29 cellular contexts compared by ENCODE assay signal in the genomic region with DNA sequence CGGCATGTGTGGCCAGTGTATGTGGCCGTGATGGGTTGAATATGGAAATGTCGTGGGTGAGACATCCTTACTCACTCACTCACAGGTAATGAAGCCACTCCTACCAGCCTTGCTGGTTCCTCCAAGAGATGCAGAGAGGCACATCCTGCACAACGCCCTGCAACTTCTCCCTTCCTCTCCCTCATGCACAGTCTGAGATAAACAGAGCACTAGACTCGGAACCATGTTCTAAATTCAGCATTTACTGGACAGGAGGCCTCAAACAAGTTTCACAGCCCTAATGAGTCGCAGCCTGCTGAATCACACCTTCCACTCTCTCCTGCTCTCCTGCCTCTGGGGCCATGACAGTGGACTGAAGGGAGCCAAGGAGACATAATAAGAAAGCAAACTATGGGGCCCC.
A peak's percentile ranks its signal among the peaks of the same experiment; 100 is the strongest.
DNase-seq lines count a peak whose midpoint lies in the region; ATAC-seq and TF ChIP-seq lines count a peak whose summit lies in the region.
"Had no signal": no experiment of that assay in that cellular context is flagged by ENCODE, and none has a peak within 500 bp of the region (broad histone marks: within the 10 kb centered on the region; RNA-seq: fewer than 3 reads in every experiment).

No MANE protein-coding gene starts in this region.

- intact Hi-C loops in activated CD4-positive, alpha-beta memory T cell treated with anti-CD3 and anti-CD28 coated beads for 36 hours (cut with micrococcal nuclease), result no loop called here
- intact Hi-C loops in heart left ventricle (cut with DNase I), result no loop called here

- 81 to 84% (median 82%) methylated on average over 6 of the region's 6 CpGs for WGBS in heart left ventricle, 4 donors

- TF ChIP-seq CTCF in RWPE2 (IDR thresholded peaks at IDR 0.05; ENCODE audit: poor library complexity, severe bottlenecking), result no peak
- TF ChIP-seq CTCF in heart left ventricle (IDR thresholded peaks at IDR 0.05), result no peak

- peak; percentile 18 for DNase-seq in activated CD4-positive, alpha-beta memory T cell treated with anti-CD3 and anti-CD28 coated beads for 36 hours
- DNase-seq in activated CD4-positive, alpha-beta memory T cell treated with anti-CD3 and anti-CD28 coated beads, Interleukin-2, amount 10 ng/mL, durations not matched to agents 7 days and 5 days, result no peak
- DNase-seq in RWPE2 (ENCODE audit: low spot score) (no peak), renal cortical epithelial cell (ENCODE audit: low read depth) (peak; percentile 19), heart left ventricle (no peak)
- DNase-seq: activated CD8-positive, alpha-beta memory T cell treated with anti-CD3 and anti-CD28 coated beads, Interleukin-2, amount 50 U/mL, for 4 hours; activated naive CD4-positive, alpha-beta T cell treated with Interleukin-2 at 50 U/mL for 16 hours; aorta; BE2C; caudate nucleus; dermis blood vessel endothelial cell; DMS53; GDM1; H7; kidney; NCI-H524; nephron progenitor cell; pancreas; PC-9; stimulated activated CD4-positive, alpha-beta T cell treated with anti-CD3 and anti-CD28 coated beads, Interleukin-4, amount 100 ng/mL, for 24 hours; T-cell had no signal

- H3K4me3 Mint-ChIP-seq in activated CD4-positive, alpha-beta memory T cell treated with anti-CD3 and anti-CD28 coated beads for 36 hours, result no peak overlapping the region
- no peak overlapping the region for H3K4me3 Mint-ChIP-seq in activated CD4-positive, alpha-beta memory T cell treated with anti-CD3 and anti-CD28 coated beads, Interleukin-2, amount 10 ng/mL, durations not matched to agents 7 days and 5 days
- H3K4me3 Mint-ChIP-seq: nephron progenitor cell, T-cell, type B pancreatic cell had no signal

- H3K36me3 ChIP-seq in RWPE2 (ENCODE audit: low read depth) (no peaks in the 10 kb centered on the region), heart left ventricle (no peaks in the 10 kb centered on the region)
- H3K36me3 ChIP-seq: BE2C, pancreas, right atrium auricular region had no signal

- CTCF ChIA-PET in activated CD4-positive, alpha-beta memory T cell treated with anti-CD3 and anti-CD28 coated beads for 36 hours (lab: Charles Lee), result interaction anchor here (2.5 kb wide), 1 partner anchor 10 kb away, joined by 8 read pairs; no protein-coding TSS in a partner anchor
- CTCF ChIA-PET in activated CD4-positive, alpha-beta memory T cell treated with anti-CD3 and anti-CD28 coated beads, Interleukin-2, amount 10 ng/mL, durations not matched to agents 7 days and 5 days (lab: Charles Lee), result interaction anchor here (0.6 kb wide), 1 partner anchor 508 kb away, joined by 3 read pairs; no protein-coding TSS in a partner anchor

- POLR2A ChIA-PET in activated CD4-positive, alpha-beta memory T cell treated with anti-CD3 and anti-CD28 coated beads for 36 hours (lab: Charles Lee), result no interaction called here
- POLR2A ChIA-PET in activated CD4-positive, alpha-beta memory T cell treated with anti-CD3 and anti-CD28 coated beads, Interleukin-2, amount 10 ng/mL, durations not matched to agents 7 days and 5 days (lab: Charles Lee), result no interaction called here

- ATAC-seq in GM18520 (IDR thresholded peaks at IDR 0.05; ENCODE audit: unreplicated experiment) (peak; percentile 88), RWPE2 (ENCODE audit: low read depth) (peak; percentile 76), GM19023 (IDR thresholded peaks at IDR 0.05; ENCODE audit: unreplicated experiment) (no peak), HG02938 (IDR thresholded peaks at IDR 0.05; ENCODE audit: unreplicated experiment) (no peak), heart left ventricle (no peak)
- ATAC-seq: HepG2, pancreas, T-cell had no signal

- H3K27me3 ChIP-seq in RWPE2 (ENCODE audit: insufficient read depth, poor library complexity, severe bottlenecking) (no peaks in the 10 kb centered on the region), heart left ventricle (no peaks in the 10 kb centered on the region)
- H3K27me3 ChIP-seq: pancreas, right atrium auricular region had no signal

- H3K27ac ChIP-seq in RWPE2 (ENCODE audit: poor library complexity, severe bottlenecking) (no peak overlapping the region), heart left ventricle (no peak overlapping the region)
- H3K27ac ChIP-seq: HL-60, pancreas, PC-9, right atrium auricular region had no signal

- peaks cover 4% of the 10 kb centered on the region for H3K27me3 Mint-ChIP-seq in activated CD4-positive, alpha-beta memory T cell treated with anti-CD3 and anti-CD28 coated beads for 36 hours
- H3K27me3 Mint-ChIP-seq in activated CD4-positive, alpha-beta memory T cell treated with anti-CD3 and anti-CD28 coated beads, Interleukin-2, amount 10 ng/mL, durations not matched to agents 7 days and 5 days, result peaks cover 4% of the 10 kb centered on the region
- H3K27me3 Mint-ChIP-seq: type B pancreatic cell had no signal

- peaks cover 12% of the 10 kb centered on the region for H3K9me3 Mint-ChIP-seq in activated CD4-positive, alpha-beta memory T cell treated with anti-CD3 and anti-CD28 coated beads for 36 hours
- no peaks in the 10 kb centered on the region for H3K9me3 Mint-ChIP-seq in activated CD4-positive, alpha-beta memory T cell treated with anti-CD3 and anti-CD28 coated beads, Interleukin-2, amount 10 ng/mL, durations not matched to agents 7 days and 5 days
- H3K9me3 Mint-ChIP-seq: type B pancreatic cell had no signal

- no peak overlapping the region for H3K4me3 ChIP-seq in RWPE2 (ENCODE audit: severe bottlenecking)
- no peak overlapping the region for H3K4me3 ChIP-seq in heart left ventricle
- H3K4me3 ChIP-seq: lung, pancreas, PC-9, right atrium auricular region had no signal

- H3K4me1 Mint-ChIP-seq in activated CD4-positive, alpha-beta memory T cell treated with anti-CD3 and anti-CD28 coated beads for 36 hours (ENCODE audit: low read depth), result no peaks in the 10 kb centered on the region
- H3K4me1 Mint-ChIP-seq in activated CD4-positive, alpha-beta memory T cell treated with anti-CD3 and anti-CD28 coated beads, Interleukin-2, amount 10 ng/mL, durations not matched to agents 7 days and 5 days, result no peaks in the 10 kb centered on the region
- H3K4me1 Mint-ChIP-seq: nephron progenitor cell, T-cell had no signal

- no peaks in the 10 kb centered on the region for H3K36me3 Mint-ChIP-seq in activated CD4-positive, alpha-beta memory T cell treated with anti-CD3 and anti-CD28 coated beads for 36 hours
- no peaks in the 10 kb centered on the region for H3K36me3 Mint-ChIP-seq in activated CD4-positive, alpha-beta memory T cell treated with anti-CD3 and anti-CD28 coated beads, Interleukin-2, amount 10 ng/mL, durations not matched to agents 7 days and 5 days (ENCODE audit: low read depth)
- H3K36me3 Mint-ChIP-seq: type B pancreatic cell had no signal

- H3K9me3 ChIP-seq in RWPE2 (ENCODE audit: severe bottlenecking) (no peaks in the 10 kb centered on the region), heart left ventricle (peaks cover 0 to 13% (median 0%) of the 10 kb centered on the region in 12 donors)
- H3K9me3 ChIP-seq: BE2C, pancreas, right atrium auricular region had no signal

- H3K4me1 ChIP-seq in RWPE2 (ENCODE audit: insufficient read depth, poor library complexity, severe bottlenecking) (no peaks in the 10 kb centered on the region), heart left ventricle (no peaks in the 10 kb centered on the region)
- H3K4me1 ChIP-seq: BE2C, pancreas, right atrium auricular region had no signal

- TF ChIP-seq POLR2A in heart left ventricle (IDR thresholded peaks at IDR 0.05), result no peak

- H3K27ac Mint-ChIP-seq in activated CD4-positive, alpha-beta memory T cell treated with anti-CD3 and anti-CD28 coated beads for 36 hours, result no peak overlapping the region
- no peak overlapping the region for H3K27ac Mint-ChIP-seq in activated CD4-positive, alpha-beta memory T cell treated with anti-CD3 and anti-CD28 coated beads, Interleukin-2, amount 10 ng/mL, durations not matched to agents 7 days and 5 days
- H3K27ac Mint-ChIP-seq: T-cell, type B pancreatic cell had no signal

Comparison
In these comparisons a context has a peak if more than half of its experiments do, and no peak if none do; other contexts are left out.
1. DNase-seq: peak in activated CD4-positive, alpha-beta memory T cell treated with anti-CD3 and anti-CD28 coated beads for 36 hours (single experiment) and renal cortical epithelial cell (single experiment); none in activated CD4-positive, alpha-beta memory T cell treated with anti-CD3 and anti-CD28 coated beads, Interleukin-2, amount 10 ng/mL, durations not matched to agents 7 days and 5 days (single experiment), RWPE2 (single experiment) and heart left ventricle (0 of 5).
2. ATAC-seq: peak in GM18520 (single experiment) and RWPE2 (single experiment); none in GM19023 (single experiment), HG02938 (single experiment) and heart left ventricle (0 of 4).